ENCODE assay signal across 1 cellular context in the genomic region with DNA sequence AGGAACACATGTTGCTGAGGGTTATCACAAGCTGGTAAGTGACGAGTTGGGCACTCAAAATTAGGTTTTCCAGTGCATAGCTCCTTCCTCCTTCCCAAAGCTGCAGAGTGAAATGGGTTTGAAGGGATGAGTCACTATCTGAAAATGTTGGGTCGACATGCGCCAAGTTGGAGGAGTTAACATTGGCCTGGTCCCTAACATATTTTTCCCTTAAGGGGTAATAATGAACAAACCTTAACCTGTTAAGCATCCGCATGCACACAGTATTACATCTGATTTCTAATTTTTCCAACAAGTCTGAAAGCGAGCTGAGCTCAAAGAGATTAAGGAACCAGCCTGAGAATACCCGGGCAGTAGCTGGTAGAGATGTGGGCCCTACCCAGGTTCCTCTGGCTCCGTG.
TF ChIP-seq lines count a peak whose summit lies in the region.

No MANE protein-coding gene starts in this region.

TF ChIP-seq in liver, 16 proteins besides CTCF, POLR2A, EP300 and RAD21 (continued from another document):
- TF ChIP-seq, protein P1, sequence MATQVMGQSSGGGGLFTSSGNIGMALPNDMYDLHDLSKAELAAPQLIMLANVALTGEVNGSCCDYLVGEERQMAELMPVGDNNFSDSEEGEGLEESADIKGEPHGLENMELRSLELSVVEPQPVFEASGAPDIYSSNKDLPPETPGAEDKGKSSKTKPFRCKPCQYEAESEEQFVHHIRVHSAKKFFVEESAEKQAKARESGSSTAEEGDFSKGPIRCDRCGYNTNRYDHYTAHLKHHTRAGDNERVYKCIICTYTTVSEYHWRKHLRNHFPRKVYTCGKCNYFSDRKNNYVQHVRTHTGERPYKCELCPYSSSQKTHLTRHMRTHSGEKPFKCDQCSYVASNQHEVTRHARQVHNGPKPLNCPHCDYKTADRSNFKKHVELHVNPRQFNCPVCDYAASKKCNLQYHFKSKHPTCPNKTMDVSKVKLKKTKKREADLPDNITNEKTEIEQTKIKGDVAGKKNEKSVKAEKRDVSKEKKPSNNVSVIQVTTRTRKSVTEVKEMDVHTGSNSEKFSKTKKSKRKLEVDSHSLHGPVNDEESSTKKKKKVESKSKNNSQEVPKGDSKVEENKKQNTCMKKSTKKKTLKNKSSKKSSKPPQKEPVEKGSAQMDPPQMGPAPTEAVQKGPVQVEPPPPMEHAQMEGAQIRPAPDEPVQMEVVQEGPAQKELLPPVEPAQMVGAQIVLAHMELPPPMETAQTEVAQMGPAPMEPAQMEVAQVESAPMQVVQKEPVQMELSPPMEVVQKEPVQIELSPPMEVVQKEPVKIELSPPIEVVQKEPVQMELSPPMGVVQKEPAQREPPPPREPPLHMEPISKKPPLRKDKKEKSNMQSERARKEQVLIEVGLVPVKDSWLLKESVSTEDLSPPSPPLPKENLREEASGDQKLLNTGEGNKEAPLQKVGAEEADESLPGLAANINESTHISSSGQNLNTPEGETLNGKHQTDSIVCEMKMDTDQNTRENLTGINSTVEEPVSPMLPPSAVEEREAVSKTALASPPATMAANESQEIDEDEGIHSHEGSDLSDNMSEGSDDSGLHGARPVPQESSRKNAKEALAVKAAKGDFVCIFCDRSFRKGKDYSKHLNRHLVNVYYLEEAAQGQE (IDR thresholded peaks at IDR 0.05): no peak
- TF ChIP-seq SP1 (IDR thresholded peaks at IDR 0.05) (no peak), RXRA (IDR thresholded peaks at IDR 0.05) (no peak), TAF1 (conservative IDR thresholded peaks at IDR 0.05) (no peak), EGR1 (IDR thresholded peaks at IDR 0.05; ENCODE audit: low read depth in 2 of 2) (no peak), JUND (IDR thresholded peaks at IDR 0.05) (no peak), HNF4G (IDR thresholded peaks at IDR 0.05) (no peak), NR2F2 (IDR thresholded peaks at IDR 0.05) (no peak), HNF4A (conservative IDR thresholded peaks at IDR 0.05) (no peak)
- TF ChIP-seq, protein P2, sequence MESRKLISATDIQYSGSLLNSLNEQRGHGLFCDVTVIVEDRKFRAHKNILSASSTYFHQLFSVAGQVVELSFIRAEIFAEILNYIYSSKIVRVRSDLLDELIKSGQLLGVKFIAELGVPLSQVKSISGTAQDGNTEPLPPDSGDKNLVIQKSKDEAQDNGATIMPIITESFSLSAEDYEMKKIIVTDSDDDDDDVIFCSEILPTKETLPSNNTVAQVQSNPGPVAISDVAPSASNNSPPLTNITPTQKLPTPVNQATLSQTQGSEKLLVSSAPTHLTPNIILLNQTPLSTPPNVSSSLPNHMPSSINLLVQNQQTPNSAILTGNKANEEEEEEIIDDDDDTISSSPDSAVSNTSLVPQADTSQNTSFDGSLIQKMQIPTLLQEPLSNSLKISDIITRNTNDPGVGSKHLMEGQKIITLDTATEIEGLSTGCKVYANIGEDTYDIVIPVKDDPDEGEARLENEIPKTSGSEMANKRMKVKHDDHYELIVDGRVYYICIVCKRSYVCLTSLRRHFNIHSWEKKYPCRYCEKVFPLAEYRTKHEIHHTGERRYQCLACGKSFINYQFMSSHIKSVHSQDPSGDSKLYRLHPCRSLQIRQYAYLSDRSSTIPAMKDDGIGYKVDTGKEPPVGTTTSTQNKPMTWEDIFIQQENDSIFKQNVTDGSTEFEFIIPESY (IDR thresholded peaks at IDR 0.05): no peak
- TF ChIP-seq, protein P3, sequence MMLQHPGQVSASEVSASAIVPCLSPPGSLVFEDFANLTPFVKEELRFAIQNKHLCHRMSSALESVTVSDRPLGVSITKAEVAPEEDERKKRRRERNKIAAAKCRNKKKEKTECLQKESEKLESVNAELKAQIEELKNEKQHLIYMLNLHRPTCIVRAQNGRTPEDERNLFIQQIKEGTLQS (IDR thresholded peaks at IDR 0.05): no peak
- TF ChIP-seq, protein P4, sequence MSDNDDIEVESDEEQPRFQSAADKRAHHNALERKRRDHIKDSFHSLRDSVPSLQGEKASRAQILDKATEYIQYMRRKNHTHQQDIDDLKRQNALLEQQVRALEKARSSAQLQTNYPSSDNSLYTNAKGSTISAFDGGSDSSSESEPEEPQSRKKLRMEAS (IDR thresholded peaks at IDR 0.05): no peak
